Comparison of ENCODE assay signal across 12 cellular contexts in genomic region chr1:79695133-79695532, GRCh38.
DNase-seq lines count a peak whose midpoint lies in the region; ATAC-seq lines count a peak whose summit lies in the region.
"Had no signal": no experiment of that assay in that cellular context is flagged by ENCODE, and none has a peak within 500 bp of the region (broad histone marks: within the 10 kb centered on the region; RNA-seq: fewer than 3 reads in every experiment).

No MANE protein-coding gene starts in this region.

- H3K4me1 Mint-ChIP-seq in naive thymus-derived CD8-positive, alpha-beta T cell: no peaks in the 10 kb centered on the region

- H3K4me2 ChIP-seq in neuronal stem cell (ENCODE audit: insufficient read depth, low read length, poor library complexity, severe bottlenecking): no peak overlapping the region

- H3K9ac ChIP-seq in neuronal stem cell (ENCODE audit: low read depth, low read length, poor library complexity): no peak overlapping the region

- H2BK15ac ChIP-seq in neuronal stem cell (ENCODE audit: low read length): no peak overlapping the region

- H3K36me3 ChIP-seq in neuronal stem cell (replicated peaks in 1 of 2; ENCODE audit: control insufficient read depth in 2 of 2, insufficient read depth in 2 of 2, low read length in 2 of 2): no peaks in the 10 kb centered on the region

- H2AFZ ChIP-seq in neuronal stem cell (ENCODE audit: low read length): peak overlapping the region; percentile 44

- no peaks in the 10 kb centered on the region for H3K79me1 ChIP-seq in neuronal stem cell (ENCODE audit: low read depth, low read length)

- POLR2A ChIA-PET in naive thymus-derived CD8-positive, alpha-beta T cell (lab: Charles Lee): no interaction called here

- DNase-seq in neuronal stem cell (ENCODE audit: low spot score) (no peak), NCI-H1105 (lab: John Stamatoyannopoulos, UW) (no peak), SK-N-DZ (ENCODE audit: low spot score) (no peak), SW480 (ENCODE audit: low spot score) (no peak)
- DNase-seq in naive thymus-derived CD8-positive, alpha-beta T cell: no peak
- DNase-seq: activated naive CD4-positive, alpha-beta T cell; DMS 273 treated with DMSO at 0.1 percent for 48 hours had no signal

- peaks cover 4 to 32% (median 13%) of the 10 kb centered on the region in 9 donors for H3K9me3 Mint-ChIP-seq in naive thymus-derived CD8-positive, alpha-beta T cell

- no peak overlapping the region for H3K14ac ChIP-seq in neuronal stem cell (ENCODE audit: low read length)

- H4K8ac ChIP-seq in neuronal stem cell (ENCODE audit: low read depth, low read length): no peak overlapping the region

- no peak overlapping the region for H4K91ac ChIP-seq in neuronal stem cell (ENCODE audit: low read depth, low read length, poor library complexity)

- H3K27ac ChIP-seq in neuronal stem cell (replicated peaks; ENCODE audit: low read length): no peak overlapping the region

- no peak overlapping the region for H2BK120ac ChIP-seq in neuronal stem cell (ENCODE audit: low read depth, low read length)

- no peak overlapping the region for H3K27ac Mint-ChIP-seq in naive thymus-derived CD8-positive, alpha-beta T cell
- H3K27ac Mint-ChIP-seq: IgD-negative memory B cell had no signal

- no peak overlapping the region for H3K4ac ChIP-seq in neuronal stem cell (ENCODE audit: low read length)

- no peaks in the 10 kb centered on the region for H3K36me3 Mint-ChIP-seq in naive thymus-derived CD8-positive, alpha-beta T cell

- H3K4me3 Mint-ChIP-seq in naive thymus-derived CD8-positive, alpha-beta T cell: no peak overlapping the region
- H3K4me3 Mint-ChIP-seq: IgD-negative memory B cell had no signal

- no peak overlapping the region for H3K23ac ChIP-seq in neuronal stem cell (ENCODE audit: low read depth, low read length, poor library complexity)

- H2AK5ac ChIP-seq in neuronal stem cell (ENCODE audit: low read depth, low read length): no peak overlapping the region

- no peaks in the 10 kb centered on the region for H3K9me3 ChIP-seq in neuronal stem cell (replicated peaks in 1 of 2; ENCODE audit: control insufficient read depth in 2 of 2, insufficient read depth in 1 of 2, low read depth in 1 of 2, low read length in 2 of 2)

- H3K18ac ChIP-seq in neuronal stem cell (ENCODE audit: low read length): no peak overlapping the region

- no peak overlapping the region for H2BK12ac ChIP-seq in neuronal stem cell (ENCODE audit: low read length)

- H3K4me3 ChIP-seq in neuronal stem cell (ENCODE audit: low read length in 2 of 2): no peak overlapping the region

- H3K27me3 ChIP-seq in neuronal stem cell (ENCODE audit: control insufficient read depth in 3 of 3, insufficient read depth in 3 of 3, low read depth in 1 of 3, low read length in 3 of 3): no peaks in the 10 kb centered on the region

- no peaks in the 10 kb centered on the region for H3K27me3 Mint-ChIP-seq in naive thymus-derived CD8-positive, alpha-beta T cell
- H3K27me3 Mint-ChIP-seq: IgD-negative memory B cell had no signal

- peak; percentile 92 for ATAC-seq in GM19324 (IDR thresholded peaks at IDR 0.05; ENCODE audit: low FRiP score, unreplicated experiment)
- peak; percentile 92 for ATAC-seq in HG02759 (IDR thresholded peaks at IDR 0.05; ENCODE audit: unreplicated experiment)
- peak; percentile 72 for ATAC-seq in HG03442 (IDR thresholded peaks at IDR 0.05; ENCODE audit: unreplicated experiment)
- no peak for ATAC-seq in naive thymus-derived CD8-positive, alpha-beta T cell
- ATAC-seq: activated CD4-positive, CD25-positive, alpha-beta regulatory T cell treated with anti-CD3 and anti-CD28 coated beads, Interleukin-2, amount 50 U/mL, for 24 hours had no signal

- peaks cover 0 to 1% of the 10 kb centered on the region in 2 donors for H3K4me1 ChIP-seq in neuronal stem cell (ENCODE audit: control insufficient read depth in 2 of 2, insufficient read depth in 1 of 2, low read depth in 1 of 2, low read length in 2 of 2)

- H2BK5ac ChIP-seq in neuronal stem cell (ENCODE audit: low read length): no peak overlapping the region

Comparison
In these comparisons a context has a peak if more than half of its experiments do, and no peak if none do; other contexts are left out.
1. ATAC-seq: peak in GM19324 (single experiment), HG02759 (single experiment) and HG03442 (single experiment); none in naive thymus-derived CD8-positive, alpha-beta T cell (0 of 2).